In genomic region chr10:47049906-47050305, GRCh38 we compare ENCODE assay signal across 19 cellular contexts.
DNase-seq lines count a peak whose midpoint lies in the region; ATAC-seq and TF ChIP-seq lines count a peak whose summit lies in the region.
"Had no signal": no experiment of that assay in that cellular context is flagged by ENCODE, and none has a peak within 500 bp of the region (broad histone marks: within the 10 kb centered on the region; RNA-seq: fewer than 3 reads in every experiment).

No MANE protein-coding gene starts in this region.

- no peaks in the 10 kb centered on the region for H3K27me3 Mint-ChIP-seq in endodermal cell (ENCODE audit: insufficient read depth)
- H3K27me3 Mint-ChIP-seq: CD4-positive, CD25-positive, alpha-beta regulatory T cell had no signal

- intact Hi-C loops in sciatic nerve (cut with DNase I) = no loop called here
- intact Hi-C loops in upper lobe of right lung (cut with DNase I) = loop anchor here (10.0 kb wide), 1 partner anchor 265 kb away; no protein-coding TSS in a partner anchor

- ATAC-seq in sciatic nerve (peak; percentile 2), upper lobe of right lung (no peak)
- ATAC-seq: GM23338, HCT116 had no signal

- H3K4me3 ChIP-seq in endodermal cell (ENCODE audit: low read length) (no peak overlapping the region), upper lobe of right lung (no peak overlapping the region)
- H3K4me3 ChIP-seq: GM23338 had no signal

- no peak overlapping the region for H3K27ac Mint-ChIP-seq in endodermal cell
- H3K27ac Mint-ChIP-seq: GM23338 had no signal

- H3K36me3 ChIP-seq in endodermal cell (ENCODE audit: control insufficient read depth, insufficient read depth, low read length) (no peaks in the 10 kb centered on the region), upper lobe of right lung (no peaks in the 10 kb centered on the region)
- H3K36me3 ChIP-seq: BE2C had no signal

- no peaks in the 10 kb centered on the region for H3K36me3 Mint-ChIP-seq in endodermal cell (ENCODE audit: low read depth)
- H3K36me3 Mint-ChIP-seq: CD4-positive, CD25-positive, alpha-beta regulatory T cell had no signal

- H3K27me3 ChIP-seq in endodermal cell (ENCODE audit: control insufficient read depth, insufficient read depth, low read length, poor library complexity, severe bottlenecking) = no peaks in the 10 kb centered on the region
- no peaks in the 10 kb centered on the region for H3K27me3 ChIP-seq in upper lobe of right lung
- H3K27me3 ChIP-seq: BE2C had no signal

- DNase-seq in activated effector memory CD4-positive, alpha-beta T cell treated with anti-CD3 and anti-CD28 coated beads, Interleukin-2, amount 50 U/mL, for 16 hours = peak; percentile 57
- DNase-seq in activated effector memory CD4-positive, alpha-beta T cell treated with Interleukin-2 at 50 U/mL for 16 hours = no peak
- DNase-seq in endodermal cell (peak; percentile 35), sciatic nerve (ENCODE audit: low spot score) (peak; percentile 48), upper lobe of right lung (peak; percentile 43), activated gamma-delta T cell treated with Interleukin-2 at 50 U/mL for 16 hours (no peak), GM19240 (ENCODE audit: insufficient read length, low spot score) (no peak)
- no peak for DNase-seq in activated naive CD4-positive, alpha-beta T cell treated with anti-CD3 and anti-CD28 coated beads, Interleukin-2, amount 50 U/mL, for 16 hours
- DNase-seq: CD4-positive, CD25-positive, alpha-beta regulatory T cell; DMS153; GDM1; NCI-H1694 treated with DMSO at 0.1 percent for 48 hours; NCI-H748 treated with DMSO at 0.1 percent for 48 hours; NK-92 treated with Interleukin-12 subunit alpha and Interleukin-12 subunit beta, amount 100 ng/mL, for 24 hours; SHP77 treated with DMSO at 0.1 percent for 48 hours had no signal

- H3K4me1 ChIP-seq in endodermal cell (ENCODE audit: control insufficient read depth, insufficient read depth, low read length) = no peaks in the 10 kb centered on the region
- peaks cover 8% of the 10 kb centered on the region for H3K4me1 ChIP-seq in upper lobe of right lung
- H3K4me1 ChIP-seq: Caco-2 had no signal

- TF ChIP-seq CTCF in endodermal cell (conservative IDR thresholded peaks at IDR 0.05) = no peak
- TF ChIP-seq CTCF in upper lobe of right lung (IDR thresholded peaks at IDR 0.05) = no peak

- WGBS in endodermal cell (ENCODE audit: insufficient coverage in 1 of 2, insufficient read length in 1 of 2), 2 experiments = 90 to 100% methylated on average over 3 to 6 of the region's 6 CpGs

- no peaks in the 10 kb centered on the region for H3K4me1 Mint-ChIP-seq in endodermal cell
- H3K4me1 Mint-ChIP-seq: GM23338 had no signal

- H3K9me3 Mint-ChIP-seq in endodermal cell = no peaks in the 10 kb centered on the region
- H3K9me3 Mint-ChIP-seq: CD4-positive, CD25-positive, alpha-beta regulatory T cell; GM23338 had no signal

- H3K9me3 ChIP-seq in endodermal cell (ENCODE audit: control insufficient read depth, low read length) = no peaks in the 10 kb centered on the region
- no peaks in the 10 kb centered on the region for H3K9me3 ChIP-seq in upper lobe of right lung
- H3K9me3 ChIP-seq: BE2C, Caco-2 had no signal

- no peak overlapping the region for H3K4me3 Mint-ChIP-seq in endodermal cell
- H3K4me3 Mint-ChIP-seq: CD4-positive, CD25-positive, alpha-beta regulatory T cell; GM23338 had no signal

- no peak overlapping the region for H3K27ac ChIP-seq in endodermal cell (ENCODE audit: low read depth, low read length)
- no peak overlapping the region for H3K27ac ChIP-seq in upper lobe of right lung

- H3K9ac ChIP-seq in endodermal cell (ENCODE audit: extremely low read depth, low read length, poor library complexity, severe bottlenecking) = no peak overlapping the region

Comparison
In these comparisons a context has a peak if more than half of its experiments do, and no peak if none do; other contexts are left out.
1. DNase-seq: peak in activated effector memory CD4-positive, alpha-beta T cell treated with anti-CD3 and anti-CD28 coated beads, Interleukin-2, amount 50 U/mL, for 16 hours (single experiment), endodermal cell (single experiment), sciatic nerve (single experiment) and upper lobe of right lung (single experiment); none in activated effector memory CD4-positive, alpha-beta T cell treated with Interleukin-2 at 50 U/mL for 16 hours (single experiment), activated gamma-delta T cell treated with Interleukin-2 at 50 U/mL for 16 hours (single experiment), activated naive CD4-positive, alpha-beta T cell treated with anti-CD3 and anti-CD28 coated beads, Interleukin-2, amount 50 U/mL, for 16 hours (single experiment) and GM19240 (single experiment).